In genomic region chr3:150414989-150415388, GRCh38 we compare ENCODE assay signal across 1 cellular context.
TF ChIP-seq lines count a peak whose summit lies in the region.

No MANE protein-coding gene starts in this region.

TF ChIP-seq in K562, 482 proteins besides CTCF, POLR2A, EP300 and RAD21 (continued from another document):
- TF ChIP-seq SP2 (IDR thresholded peaks at IDR 0.05; ENCODE audit: extremely low read depth, low read depth, low read length, poor library complexity, severe bottlenecking) (no peak), SMAD4 (CRISPR knock-in tag; conservative IDR thresholded peaks at IDR 0.05) (no peak), ZKSCAN8 (CRISPR knock-in tag; IDR thresholded peaks at IDR 0.05) (no peak), PRPF4 (IDR thresholded peaks at IDR 0.05; ENCODE audit: insufficient read depth, low read depth, low read length, poor library complexity, severe bottlenecking) (no peak), MAFF (IDR thresholded peaks at IDR 0.05; ENCODE audit: low read length) (no peak), ATF7 (IDR thresholded peaks at IDR 0.05) (no peak), NR4A1 (CRISPR knock-in tag; IDR thresholded peaks at IDR 0.05) (no peak), NR4A1 (tag; IDR thresholded peaks at IDR 0.05) (no peak), CXXC5 (CRISPR knock-in tag; IDR thresholded peaks at IDR 0.05) (no peak), DMBX1 (CRISPR knock-in tag; IDR thresholded peaks at IDR 0.05; ENCODE audit: borderline replicate concordance) (no peak), ZNF830 (CRISPR knock-in tag; IDR thresholded peaks at IDR 0.05) (no peak)
